Comparison of ENCODE assay signal across 1 cellular context in genomic region chr2:56784046-56784445, GRCh38.
TF ChIP-seq lines count a peak whose summit lies in the region.

No MANE protein-coding gene starts in this region.

TF ChIP-seq in GM23338, 12 proteins besides CTCF, POLR2A, EP300 and RAD21 (continued from another document):
- TF ChIP-seq, protein P1, sequence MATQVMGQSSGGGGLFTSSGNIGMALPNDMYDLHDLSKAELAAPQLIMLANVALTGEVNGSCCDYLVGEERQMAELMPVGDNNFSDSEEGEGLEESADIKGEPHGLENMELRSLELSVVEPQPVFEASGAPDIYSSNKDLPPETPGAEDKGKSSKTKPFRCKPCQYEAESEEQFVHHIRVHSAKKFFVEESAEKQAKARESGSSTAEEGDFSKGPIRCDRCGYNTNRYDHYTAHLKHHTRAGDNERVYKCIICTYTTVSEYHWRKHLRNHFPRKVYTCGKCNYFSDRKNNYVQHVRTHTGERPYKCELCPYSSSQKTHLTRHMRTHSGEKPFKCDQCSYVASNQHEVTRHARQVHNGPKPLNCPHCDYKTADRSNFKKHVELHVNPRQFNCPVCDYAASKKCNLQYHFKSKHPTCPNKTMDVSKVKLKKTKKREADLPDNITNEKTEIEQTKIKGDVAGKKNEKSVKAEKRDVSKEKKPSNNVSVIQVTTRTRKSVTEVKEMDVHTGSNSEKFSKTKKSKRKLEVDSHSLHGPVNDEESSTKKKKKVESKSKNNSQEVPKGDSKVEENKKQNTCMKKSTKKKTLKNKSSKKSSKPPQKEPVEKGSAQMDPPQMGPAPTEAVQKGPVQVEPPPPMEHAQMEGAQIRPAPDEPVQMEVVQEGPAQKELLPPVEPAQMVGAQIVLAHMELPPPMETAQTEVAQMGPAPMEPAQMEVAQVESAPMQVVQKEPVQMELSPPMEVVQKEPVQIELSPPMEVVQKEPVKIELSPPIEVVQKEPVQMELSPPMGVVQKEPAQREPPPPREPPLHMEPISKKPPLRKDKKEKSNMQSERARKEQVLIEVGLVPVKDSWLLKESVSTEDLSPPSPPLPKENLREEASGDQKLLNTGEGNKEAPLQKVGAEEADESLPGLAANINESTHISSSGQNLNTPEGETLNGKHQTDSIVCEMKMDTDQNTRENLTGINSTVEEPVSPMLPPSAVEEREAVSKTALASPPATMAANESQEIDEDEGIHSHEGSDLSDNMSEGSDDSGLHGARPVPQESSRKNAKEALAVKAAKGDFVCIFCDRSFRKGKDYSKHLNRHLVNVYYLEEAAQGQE (IDR thresholded peaks at IDR 0.05; ENCODE audit: unreplicated experiment), result no peak
- no peak for TF ChIP-seq EZH2 (IDR thresholded peaks at IDR 0.05; ENCODE audit: low read depth, unreplicated experiment)
- TF ChIP-seq CREB1 (CRISPR knock-in tag; IDR thresholded peaks at IDR 0.05; ENCODE audit: low read depth), result no peak
- no peak for TF ChIP-seq JUNB (IDR thresholded peaks at IDR 0.05; ENCODE audit: unreplicated experiment)
- TF ChIP-seq NANOG (IDR thresholded peaks at IDR 0.05; ENCODE audit: borderline replicate concordance), result no peak
- no peak for TF ChIP-seq EZH2phosphoT487 (IDR thresholded peaks at IDR 0.05; ENCODE audit: unreplicated experiment)
- TF ChIP-seq, protein P2, sequence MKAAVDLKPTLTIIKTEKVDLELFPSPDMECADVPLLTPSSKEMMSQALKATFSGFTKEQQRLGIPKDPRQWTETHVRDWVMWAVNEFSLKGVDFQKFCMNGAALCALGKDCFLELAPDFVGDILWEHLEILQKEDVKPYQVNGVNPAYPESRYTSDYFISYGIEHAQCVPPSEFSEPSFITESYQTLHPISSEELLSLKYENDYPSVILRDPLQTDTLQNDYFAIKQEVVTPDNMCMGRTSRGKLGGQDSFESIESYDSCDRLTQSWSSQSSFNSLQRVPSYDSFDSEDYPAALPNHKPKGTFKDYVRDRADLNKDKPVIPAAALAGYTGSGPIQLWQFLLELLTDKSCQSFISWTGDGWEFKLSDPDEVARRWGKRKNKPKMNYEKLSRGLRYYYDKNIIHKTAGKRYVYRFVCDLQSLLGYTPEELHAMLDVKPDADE (IDR thresholded peaks at IDR 0.05), result no peak
- TF ChIP-seq, protein P3, sequence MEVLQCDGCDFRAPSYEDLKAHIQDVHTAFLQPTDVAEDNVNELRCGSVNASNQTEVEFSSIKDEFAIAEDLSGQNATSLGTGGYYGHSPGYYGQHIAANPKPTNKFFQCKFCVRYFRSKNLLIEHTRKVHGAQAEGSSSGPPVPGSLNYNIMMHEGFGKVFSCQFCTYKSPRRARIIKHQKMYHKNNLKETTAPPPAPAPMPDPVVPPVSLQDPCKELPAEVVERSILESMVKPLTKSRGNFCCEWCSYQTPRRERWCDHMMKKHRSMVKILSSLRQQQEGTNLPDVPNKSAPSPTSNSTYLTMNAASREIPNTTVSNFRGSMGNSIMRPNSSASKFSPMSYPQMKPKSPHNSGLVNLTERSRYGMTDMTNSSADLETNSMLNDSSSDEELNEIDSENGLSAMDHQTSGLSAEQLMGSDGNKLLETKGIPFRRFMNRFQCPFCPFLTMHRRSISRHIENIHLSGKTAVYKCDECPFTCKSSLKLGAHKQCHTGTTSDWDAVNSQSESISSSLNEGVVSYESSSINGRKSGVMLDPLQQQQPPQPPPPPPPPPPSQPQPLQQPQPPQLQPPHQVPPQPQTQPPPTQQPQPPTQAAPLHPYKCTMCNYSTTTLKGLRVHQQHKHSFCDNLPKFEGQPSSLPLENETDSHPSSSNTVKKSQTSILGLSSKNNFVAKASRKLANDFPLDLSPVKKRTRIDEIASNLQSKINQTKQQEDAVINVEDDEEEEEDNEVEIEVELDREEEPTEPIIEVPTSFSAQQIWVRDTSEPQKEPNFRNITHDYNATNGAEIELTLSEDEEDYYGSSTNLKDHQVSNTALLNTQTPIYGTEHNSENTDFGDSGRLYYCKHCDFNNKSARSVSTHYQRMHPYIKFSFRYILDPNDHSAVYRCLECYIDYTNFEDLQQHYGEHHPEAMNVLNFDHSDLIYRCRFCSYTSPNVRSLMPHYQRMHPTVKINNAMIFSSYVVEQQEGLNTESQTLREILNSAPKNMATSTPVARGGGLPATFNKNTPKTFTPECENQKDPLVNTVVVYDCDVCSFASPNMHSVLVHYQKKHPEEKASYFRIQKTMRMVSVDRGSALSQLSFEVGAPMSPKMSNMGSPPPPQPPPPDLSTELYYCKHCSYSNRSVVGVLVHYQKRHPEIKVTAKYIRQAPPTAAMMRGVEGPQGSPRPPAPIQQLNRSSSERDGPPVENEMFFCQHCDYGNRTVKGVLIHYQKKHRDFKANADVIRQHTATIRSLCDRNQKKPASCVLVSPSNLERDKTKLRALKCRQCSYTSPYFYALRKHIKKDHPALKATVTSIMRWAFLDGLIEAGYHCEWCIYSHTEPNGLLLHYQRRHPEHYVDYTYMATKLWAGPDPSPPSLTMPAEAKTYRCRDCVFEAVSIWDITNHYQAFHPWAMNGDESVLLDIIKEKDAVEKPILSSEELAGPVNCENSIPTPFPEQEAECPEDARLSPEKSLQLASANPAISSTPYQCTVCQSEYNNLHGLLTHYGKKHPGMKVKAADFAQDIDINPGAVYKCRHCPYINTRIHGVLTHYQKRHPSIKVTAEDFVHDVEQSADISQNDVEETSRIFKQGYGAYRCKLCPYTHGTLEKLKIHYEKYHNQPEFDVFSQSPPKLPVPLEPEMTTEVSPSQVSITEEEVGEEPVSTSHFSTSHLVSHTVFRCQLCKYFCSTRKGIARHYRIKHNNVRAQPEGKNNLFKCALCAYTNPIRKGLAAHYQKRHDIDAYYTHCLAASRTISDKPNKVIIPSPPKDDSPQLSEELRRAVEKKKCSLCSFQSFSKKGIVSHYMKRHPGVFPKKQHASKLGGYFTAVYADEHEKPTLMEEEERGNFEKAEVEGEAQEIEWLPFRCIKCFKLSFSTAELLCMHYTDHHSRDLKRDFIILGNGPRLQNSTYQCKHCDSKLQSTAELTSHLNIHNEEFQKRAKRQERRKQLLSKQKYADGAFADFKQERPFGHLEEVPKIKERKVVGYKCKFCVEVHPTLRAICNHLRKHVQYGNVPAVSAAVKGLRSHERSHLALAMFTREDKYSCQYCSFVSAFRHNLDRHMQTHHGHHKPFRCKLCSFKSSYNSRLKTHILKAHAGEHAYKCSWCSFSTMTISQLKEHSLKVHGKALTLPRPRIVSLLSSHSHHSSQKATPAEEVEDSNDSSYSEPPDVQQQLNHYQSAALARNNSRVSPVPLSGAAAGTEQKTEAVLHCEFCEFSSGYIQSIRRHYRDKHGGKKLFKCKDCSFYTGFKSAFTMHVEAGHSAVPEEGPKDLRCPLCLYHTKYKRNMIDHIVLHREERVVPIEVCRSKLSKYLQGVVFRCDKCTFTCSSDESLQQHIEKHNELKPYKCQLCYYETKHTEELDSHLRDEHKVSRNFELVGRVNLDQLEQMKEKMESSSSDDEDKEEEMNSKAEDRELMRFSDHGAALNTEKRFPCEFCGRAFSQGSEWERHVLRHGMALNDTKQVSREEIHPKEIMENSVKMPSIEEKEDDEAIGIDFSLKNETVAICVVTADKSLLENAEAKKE (CRISPR knock-in tag; IDR thresholded peaks at IDR 0.05), result no peak
- no peak for TF ChIP-seq ZNF114 (CRISPR knock-in tag; IDR thresholded peaks at IDR 0.05)
TF ChIP-seq in GM23338: peak in this region for 0.
